Comparison of ENCODE assay signal across 26 cellular contexts in genomic region chr2:65240657-65241056, GRCh38. TPM values are rescaled to one million over a fixed set of nuclear protein-coding genes. Genes with fewer than 3 reads are reported as not detected.
DNase-seq lines count a peak whose midpoint lies in the region; ATAC-seq and TF ChIP-seq lines count a peak whose summit lies in the region.
"Had no signal": no experiment of that assay in that cellular context is flagged by ENCODE, and none has a peak within 500 bp of the region (broad histone marks: within the 10 kb centered on the region; RNA-seq: fewer than 3 reads in every experiment).

No MANE protein-coding gene starts in this region.

- peak overlapping the region; percentile 16 for H3K27ac Mint-ChIP-seq in MCF 10A (ENCODE audit: low read depth, unreplicated experiment)
- H3K27ac Mint-ChIP-seq: activated naive CD8-positive, alpha-beta T cell treated with anti-CD3 and anti-CD28 coated beads, Interleukin-2, amount 50 U/mL, for 24 hours; activated T-helper 1 cell treated with anti-CD3 and anti-CD28 coated beads, Interleukin-12 subunit alpha, Interleukin-12 subunit beta, Interleukin-2, Interleukin-4 antibody, amounts not matched to agents 30 ng/mL and 10 ng/mL and 1 ng/mL, durations not matched to agents 14 hours and 24 hours and 36 hours; dendritic cell treated with granulocyte-macrophage colony-stimulating factor and Interleukin-4, amounts not matched to agents 40 ng/mL and 50 ng/mL, for 4 days; nephron had no signal

- no peak overlapping the region for H2AFZ ChIP-seq in smooth muscle cell (ENCODE audit: low read depth)

- no peak for TF ChIP-seq POLR2A in breast epithelium (IDR thresholded peaks at IDR 0.05)

- CTCF ChIA-PET in MCF 10A (lab: Yijun Ruan, JAX): interaction anchor here (0.6 kb wide), 1 partner anchor 312 kb away, joined by 3 read pairs; no protein-coding TSS in a partner anchor
- CTCF ChIA-PET in RWPE1 (lab: Yijun Ruan, JAX): no interaction called here

- H3K79me2 ChIP-seq in smooth muscle cell (ENCODE audit: low read depth): peaks cover 100% of the 10 kb centered on the region

- 70% methylated on average over 3 of the region's 3 CpGs for WGBS in smooth muscle cell (ENCODE audit: low lambda C conversion rate)

- H3K4me1 ChIP-seq in breast epithelium (no peaks in the 10 kb centered on the region), smooth muscle cell (ENCODE audit: low read depth) (no peaks in the 10 kb centered on the region)

- peaks cover 8% of the 10 kb centered on the region for H3K4me1 Mint-ChIP-seq in MCF 10A (ENCODE audit: insufficient read depth, unreplicated experiment)
- H3K4me1 Mint-ChIP-seq: nephron had no signal

- H3K27me3 Mint-ChIP-seq in MCF 10A (ENCODE audit: insufficient read depth, unreplicated experiment): no peaks in the 10 kb centered on the region
- H3K27me3 Mint-ChIP-seq: activated naive CD8-positive, alpha-beta T cell treated with anti-CD3 and anti-CD28 coated beads, Interleukin-2, amount 50 U/mL, for 24 hours; dendritic cell treated with granulocyte-macrophage colony-stimulating factor and Interleukin-4, amounts not matched to agents 40 ng/mL and 50 ng/mL, for 4 days had no signal

- H3K27me3 ChIP-seq in breast epithelium: no peaks in the 10 kb centered on the region
- no peaks in the 10 kb centered on the region for H3K27me3 ChIP-seq in smooth muscle cell (ENCODE audit: low read depth)
- H3K27me3 ChIP-seq: gastrocnemius medialis, tibial artery had no signal

- no peaks in the 10 kb centered on the region for H3K9me3 Mint-ChIP-seq in MCF 10A (ENCODE audit: unreplicated experiment)
- H3K9me3 Mint-ChIP-seq: activated naive CD8-positive, alpha-beta T cell treated with anti-CD3 and anti-CD28 coated beads, Interleukin-2, amount 50 U/mL, for 24 hours; activated T-helper 1 cell treated with anti-CD3 and anti-CD28 coated beads, Interleukin-12 subunit alpha, Interleukin-12 subunit beta, Interleukin-2, Interleukin-4 antibody, amounts not matched to agents 30 ng/mL and 10 ng/mL and 1 ng/mL, durations not matched to agents 14 hours and 24 hours and 36 hours; dendritic cell treated with granulocyte-macrophage colony-stimulating factor and Interleukin-4, amounts not matched to agents 40 ng/mL and 50 ng/mL, for 4 days; nephron had no signal

- POLR2A ChIA-PET in MCF 10A (lab: Yijun Ruan, JAX) (interaction anchor here (1.1 to 1.5 kb wide), 6 partner anchors 10 to 111 kb away, joined by 4 to 10 read pairs (median 4); partner anchors contain the start of genes ACTR2 and RAB1A), RWPE1 (lab: Yijun Ruan, JAX; ENCODE audit: low non-redundant PET) (no interaction called here)

- peak; percentile 36 for DNase-seq in MCF 10A (ENCODE audit: unreplicated experiment)
- DNase-seq in breast epithelium (ENCODE audit: low spot score in 2 of 2): no peak
- DNase-seq in RWPE1 (ENCODE audit: low spot score): peak; percentile 33
- DNase-seq in smooth muscle cell (lab: John Stamatoyannopoulos, UW; ENCODE audit: unreplicated experiment): no peak
- no peak for DNase-seq in SKM-1 (lab: John Stamatoyannopoulos, UW; ENCODE audit: unreplicated experiment)
- DNase-seq in medulla oblongata (ENCODE audit: extremely low spot score): no peak
- DNase-seq: activated CD4-positive, alpha-beta T cell treated with anti-CD3 and anti-CD28 coated beads, Interleukin-2, amount 50 U/mL, for 48 hours; activated naive CD8-positive, alpha-beta T cell treated with anti-CD3 and anti-CD28 coated beads, Interleukin-2, amount 50 U/mL, for 24 hours; gastrocnemius medialis; GF-D8; kidney glomerular epithelial cell; mesendoderm; MV-4-11; NCI-H1694 treated with DMSO at 0.1 percent for 48 hours; NCI-H2227 treated with DMSO at 0.1 percent for 48 hours; NCI-H82; posterior cingulate gyrus; stimulated activated CD4-positive, alpha-beta T cell treated with anti-CD3 and anti-CD28 coated beads, Interleukin-2, amount 100 ng/mL, for 24 hours; stimulated activated naive CD8-positive, alpha-beta T cell treated with anti-CD3 and anti-CD28 coated beads, Interleukin-15, Interleukin-2, amounts not matched to agents 100 U/mL and 50 U/mL, for 24 hours; tibial artery had no signal

- H3K27ac ChIP-seq in breast epithelium (no peak overlapping the region), RWPE1 (no peak overlapping the region), smooth muscle cell (ENCODE audit: low read depth) (peak overlapping the region; percentile 14)
- H3K27ac ChIP-seq: epithelial cell of prostate, gastrocnemius medialis, tibial artery had no signal

- H3K4me3 ChIP-seq in breast epithelium: no peak overlapping the region
- no peak overlapping the region for H3K4me3 ChIP-seq in smooth muscle cell
- H3K4me3 ChIP-seq: gastrocnemius medialis, tibial artery had no signal

- peaks cover 100% of the 10 kb centered on the region for H4K20me1 ChIP-seq in smooth muscle cell (ENCODE audit: low read depth)

- H3K36me3 ChIP-seq in breast epithelium (peaks cover 5% of the 10 kb centered on the region), smooth muscle cell (ENCODE audit: low read depth) (peaks cover 4% of the 10 kb centered on the region)

- BruUV-seq in MCF 10A (replicated peaks; lab: Mats Ljungman, UMichigan): no TSS peak

- peak; percentile 45 for ATAC-seq in esophagus mucosa
- ATAC-seq in GM21723 (IDR thresholded peaks at IDR 0.05; ENCODE audit: unreplicated experiment): no peak
- ATAC-seq: activated naive CD8-positive, alpha-beta T cell treated with anti-CD3 and anti-CD28 coated beads, Interleukin-2, amount 50 U/mL, for 24 hours; gastrocnemius medialis; stimulated activated naive CD8-positive, alpha-beta T cell treated with anti-CD3 and anti-CD28 coated beads, Interleukin-15, Interleukin-2, amounts not matched to agents 100 U/mL and 50 U/mL, for 24 hours had no signal

- no peak overlapping the region for H3K9ac ChIP-seq in smooth muscle cell (ENCODE audit: low read depth)

- no peaks in the 10 kb centered on the region for H3F3A ChIP-seq in smooth muscle cell (ENCODE audit: low read depth)

- H3K4me2 ChIP-seq in smooth muscle cell: no peak overlapping the region

- H3K4me3 Mint-ChIP-seq in MCF 10A (ENCODE audit: unreplicated experiment): no peak overlapping the region
- H3K4me3 Mint-ChIP-seq: activated naive CD8-positive, alpha-beta T cell treated with anti-CD3 and anti-CD28 coated beads, Interleukin-2, amount 50 U/mL, for 24 hours; activated T-helper 1 cell treated with anti-CD3 and anti-CD28 coated beads, Interleukin-12 subunit alpha, Interleukin-12 subunit beta, Interleukin-2, Interleukin-4 antibody, amounts not matched to agents 30 ng/mL and 10 ng/mL and 1 ng/mL, durations not matched to agents 14 hours and 24 hours and 36 hours; dendritic cell treated with granulocyte-macrophage colony-stimulating factor and Interleukin-4, amounts not matched to agents 40 ng/mL and 50 ng/mL, for 4 days; nephron had no signal

- intact Hi-C loops in MCF 10A (cut with micrococcal nuclease) (no loop called here), breast epithelium (cut with DNase I; ENCODE audit: low total_unique reads) (no loop called here)

- TF ChIP-seq CTCF in MCF 10A (IDR thresholded peaks at IDR 0.05; ENCODE audit: unreplicated experiment) (no peak), breast epithelium (IDR thresholded peaks at IDR 0.05) (no peak), RWPE1 (conservative IDR thresholded peaks at IDR 0.05; ENCODE audit: low read depth) (no peak), smooth muscle cell (IDR thresholded peaks at IDR 0.05; ENCODE audit: borderline replicate concordance, insufficient read depth, poor library complexity, severe bottlenecking) (no peak)

- H3K36me3 Mint-ChIP-seq in MCF 10A (ENCODE audit: insufficient read depth, unreplicated experiment): peaks cover 32% of the 10 kb centered on the region

- H3K9me3 ChIP-seq in breast epithelium: no peaks in the 10 kb centered on the region
- H3K9me3 ChIP-seq in smooth muscle cell (replicated peaks; ENCODE audit: low read depth): no peaks in the 10 kb centered on the region
- H3K9me3 ChIP-seq: gastrocnemius medialis, tibial artery had no signal

RNA-seq across cellular contexts. Expression of gene ACTR2, which starts 13.0 kb away (rescaled TPM):
- total RNA-seq in MCF 10A (2022) (263 and 273 TPM in 2 replicates), breast epithelium (10 to 100 TPM; 74.7 to 98.4 (median 75.1) TPM), esophagus mucosa (177 TPM), smooth muscle cell (174 TPM in 2 replicates)
- 107 and 108 TPM in 2 replicates for polyA plus RNA-seq in smooth muscle cell

Comparison
In these comparisons a context has a peak if more than half of its experiments do, and no peak if none do; other contexts are left out.
1. DNase-seq: peak in MCF 10A (single experiment) and RWPE1 (single experiment); none in breast epithelium (0 of 2), smooth muscle cell (single experiment), SKM-1 (single experiment) and medulla oblongata (single experiment).